In genomic region chr17:49896222-49896621, GRCh38 we compare ENCODE assay signal across 36 cellular contexts. TPM values are rescaled to one million over a fixed set of nuclear protein-coding genes. Genes with fewer than 3 reads are reported as not detected.
"Had no signal": no experiment of that assay in that cellular context is flagged by ENCODE, and none has a peak within 500 bp of the region (broad histone marks: within the 10 kb centered on the region; RNA-seq: fewer than 3 reads in every experiment).

No MANE protein-coding gene starts in this region.

- H3K4me2 ChIP-seq: smooth muscle cell had no signal

- H3K27me3 ChIP-seq: testis, upper lobe of left lung, vagina had no signal

- H3K79me2 ChIP-seq: parathyroid adenoma had no signal

- ATAC-seq: naive thymus-derived CD8-positive, alpha-beta T cell; natural killer cell treated with Interleukin-12 subunit alpha and Interleukin-12 subunit beta and Interleukin-15 and Interleukin-18, amount 100 ng/mL, for 72 hours; psoas muscle; right cardiac atrium; sciatic nerve; stimulated activated memory B cell treated with anti-CD40 and anti-IgM and Interleukin-4, amounts not matched to agents 10 μg/mL and 1 μg/mL and 100 μg/mL, for 72 hours; stimulated activated naive CD8-positive, alpha-beta T cell treated with anti-CD3 and anti-CD28 coated beads, Interleukin-15, amount 100 ng/mL, for 72 hours; stimulated activated naive CD8-positive, alpha-beta T cell treated with anti-CD3 and anti-CD28 coated beads, Interleukin-15, Interleukin-2, amounts not matched to agents 100 U/mL and 50 U/mL, for 24 hours had no signal

- H3K27ac ChIP-seq: neutrophil, parathyroid adenoma, psoas muscle, spleen, suprapubic skin, testis, tibial artery, transverse colon, upper lobe of left lung, vagina had no signal

- H3K9me3 ChIP-seq: neutrophil, psoas muscle, spleen, suprapubic skin, testis, tibial artery, transverse colon, upper lobe of left lung, vagina had no signal

- FAIRE-seq: urothelium cell line had no signal

- H3K9ac ChIP-seq: parathyroid adenoma had no signal

- H3K4me3 ChIP-seq: psoas muscle, skin epidermis, smooth muscle cell, spleen, suprapubic skin, testis, tibial artery, transverse colon, upper lobe of left lung, vagina had no signal

- DNase-seq: naive thymus-derived CD8-positive, alpha-beta T cell; nephron progenitor cell; nucleus accumbens; posterior cingulate gyrus; psoas muscle; right cardiac atrium; spleen; stimulated activated CD4-positive, alpha-beta T cell treated with anti-CD3 and anti-CD28 coated beads, Interleukin-12 subunit alpha, Interleukin-12 subunit beta, amount 100 ng/mL, for 4 hours; stimulated activated CD4-positive, alpha-beta T cell treated with anti-CD3 and anti-CD28 coated beads, Interleukin-1b, Interleukin-23, amount 100 ng/mL, for 48 hours; stimulated activated CD4-positive, alpha-beta T cell treated with anti-CD3 and anti-CD28 coated beads, Interleukin-4, amount 100 ng/mL, for 1 hour; stimulated activated CD4-positive, alpha-beta T cell treated with anti-CD3 and anti-CD28 coated beads, Interleukin-4, amount 100 ng/mL, for 4 hours; stimulated activated CD8-positive, alpha-beta memory T cell treated with anti-CD3 and anti-CD28 coated beads, Interleukin-4, amount 100 ng/mL, for 48 hours; stimulated activated naive CD4-positive, alpha-beta T cell; stimulated activated naive CD8-positive, alpha-beta T cell treated with anti-CD3 and anti-CD28 coated beads, Interleukin-15, amount 100 ng/mL, for 72 hours; stimulated activated naive CD8-positive, alpha-beta T cell treated with anti-CD3 and anti-CD28 coated beads, Interleukin-15, Interleukin-2, amounts not matched to agents 100 U/mL and 50 U/mL, for 24 hours; substantia nigra; testis; tibial artery; transverse colon; upper lobe of left lung had no signal

- H3K4me1 ChIP-seq: parathyroid adenoma, psoas muscle, spleen, testis, tibial artery, transverse colon, vagina had no signal

- H2AFZ ChIP-seq: parathyroid adenoma had no signal

- H3K36me3 ChIP-seq: neutrophil, spleen, suprapubic skin, tibial artery, transverse colon, upper lobe of left lung, vagina had no signal

RNA-seq across cellular contexts. Expression of gene TAC4, which starts 48.4 kb away (rescaled TPM):
- total RNA-seq: naive thymus-derived CD8-positive, alpha-beta T cell; natural killer cell treated with Interleukin-12 subunit alpha and Interleukin-12 subunit beta and Interleukin-15 and Interleukin-18, amount 100 ng/mL, for 72 hours; neural crest cell; omental fat pad; osteocyte; progenitor cell of endocrine pancreas; psoas muscle; renal cortical epithelial cell; sciatic nerve; smooth muscle cell; spleen; suprapubic skin; testis; transverse colon; upper lobe of left lung; ureter; vagina had no signal
- polyA plus RNA-seq: naive thymus-derived CD8-positive, alpha-beta T cell; psoas muscle; smooth muscle cell; spleen had no signal
